Comparison of ENCODE assay signal across 21 cellular contexts in the genomic region with DNA sequence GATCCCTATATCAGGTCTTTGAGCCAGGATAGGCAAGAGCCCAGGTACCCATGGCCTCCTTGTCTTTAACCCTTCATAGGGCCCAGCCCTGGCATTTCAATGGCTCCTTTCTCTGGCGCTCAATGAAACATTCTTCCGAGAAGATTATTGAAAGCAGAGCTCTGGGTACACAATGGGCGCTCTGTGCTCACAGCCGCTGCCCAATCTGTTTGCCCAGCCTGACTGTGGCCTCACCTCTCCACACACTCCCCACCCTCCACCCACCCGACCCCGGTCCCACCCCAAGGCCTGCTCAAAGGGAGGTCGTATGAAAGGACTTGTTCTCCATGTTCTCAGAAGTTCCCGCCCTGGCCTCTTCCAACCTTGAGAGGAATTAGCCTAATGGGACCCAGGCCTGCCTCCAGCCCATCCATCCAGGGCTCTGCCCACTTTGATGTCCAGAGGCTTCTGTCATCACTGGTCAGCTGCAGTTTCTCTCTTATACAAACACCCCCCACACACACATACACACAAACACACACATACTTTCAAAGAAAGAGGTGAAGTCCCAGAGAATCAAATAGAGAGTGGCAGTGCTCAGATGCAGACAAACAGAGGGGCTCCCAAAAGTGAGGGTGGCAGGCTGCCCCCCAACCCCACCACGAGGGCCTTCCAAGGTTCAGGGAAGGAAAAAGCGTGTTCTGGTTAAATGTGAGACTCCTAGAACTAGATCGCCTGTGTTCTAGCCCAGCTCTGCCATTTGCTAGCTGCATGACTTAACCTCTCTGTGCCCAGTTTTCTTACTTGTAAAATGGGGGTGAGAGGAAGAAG. TPM values are rescaled to one million over a fixed set of nuclear protein-coding genes. Genes with fewer than 3 reads are reported as not detected.
"Had no signal": no experiment of that assay in that cellular context is flagged by ENCODE, and none has a peak within 500 bp of the region (broad histone marks: within the 10 kb centered on the region; RNA-seq: fewer than 3 reads in every experiment).

No MANE protein-coding gene starts in this region.

- H3K4me3 Mint-ChIP-seq: activated CD8-positive, alpha-beta T cell treated with anti-CD3 and anti-CD28 coated beads, Interleukin-2, amount 10 ng/mL, durations not matched to agents 7 days and 5 days; activated naive CD8-positive, alpha-beta T cell; central memory CD8-positive, alpha-beta T cell; dendritic cell treated with granulocyte-macrophage colony-stimulating factor and Interleukin-4, amounts not matched to agents 40 ng/mL and 50 ng/mL, for 4 days; nephron progenitor cell; WTC11 had no signal

- H3K27ac Mint-ChIP-seq: activated CD8-positive, alpha-beta T cell treated with anti-CD3 and anti-CD28 coated beads, Interleukin-2, amount 10 ng/mL, durations not matched to agents 7 days and 5 days; activated naive CD8-positive, alpha-beta T cell; dendritic cell treated with granulocyte-macrophage colony-stimulating factor and Interleukin-4, amounts not matched to agents 40 ng/mL and 50 ng/mL, for 4 days; nephron progenitor cell; WTC11 had no signal

- H3K4me3 ChIP-seq: SJSA1, transverse colon had no signal

- H3K27me3 ChIP-seq: SJSA1 had no signal

- H3K36me3 Mint-ChIP-seq: activated naive CD8-positive, alpha-beta T cell; WTC11 had no signal

- H3K36me3 ChIP-seq: SJSA1, transverse colon had no signal

- H3K27ac ChIP-seq: SJSA1, transverse colon had no signal

- ATAC-seq: activated CD8-positive, alpha-beta T cell treated with anti-CD3 and anti-CD28 coated beads, Interleukin-2, amount 10 ng/mL, durations not matched to agents 7 days and 5 days; left lobe of liver; WTC11 had no signal

- DNase-seq: activated CD4-positive, alpha-beta T cell treated with anti-CD3 and anti-CD28 coated beads for 4 hours; activated CD8-positive, alpha-beta memory T cell treated with anti-CD3 and anti-CD28 coated beads, Interleukin-2, amount 50 U/mL, for 48 hours; activated CD8-positive, alpha-beta T cell treated with anti-CD3 and anti-CD28 coated beads, Interleukin-2, amount 10 ng/mL, durations not matched to agents 7 days and 5 days; activated gamma-delta T cell treated with Interleukin-2 at 50 U/mL for 16 hours; amniotic stem cell; islet precursor cell; mammary epithelial cell; nephron progenitor cell; stimulated activated CD4-positive, alpha-beta T cell treated with anti-CD3 and anti-CD28 coated beads, Interleukin-1b, Interleukin-23, amount 100 ng/mL, for 48 hours; SW 1271; transverse colon had no signal

- H3K9me3 Mint-ChIP-seq: central memory CD8-positive, alpha-beta T cell; dendritic cell treated with granulocyte-macrophage colony-stimulating factor and Interleukin-4, amounts not matched to agents 40 ng/mL and 50 ng/mL, for 4 days; nephron progenitor cell; WTC11 had no signal

- FAIRE-seq: TTC549 had no signal

- H3K9me3 ChIP-seq: SJSA1, transverse colon had no signal

RNA-seq across cellular contexts. Expression of a gene that starts 5.1 kb away (rescaled TPM):
- total RNA-seq: activated CD8-positive, alpha-beta T cell treated with anti-CD3 and anti-CD28 coated beads, Interleukin-2, amount 10 ng/mL, durations not matched to agents 7 days and 5 days; T-helper 2 cell treated with Interferon-gamma antibody and Interleukin-4, amounts not matched to agents 100 ng/mL and 5 ng/mL, for 36 hours had no signal

RNA-seq across cellular contexts. Expression of a gene that starts 18.2 kb away (rescaled TPM):
- total RNA-seq: activated CD8-positive, alpha-beta T cell treated with anti-CD3 and anti-CD28 coated beads, Interleukin-2, amount 10 ng/mL, durations not matched to agents 7 days and 5 days; epithelial cell of proximal tubule; left lobe of liver; osteocyte; SJSA1; T-helper 2 cell treated with Interferon-gamma antibody and Interleukin-4, amounts not matched to agents 100 ng/mL and 5 ng/mL, for 36 hours had no signal
